Comparison of ENCODE assay signal across 11 cellular contexts in the genomic region with DNA sequence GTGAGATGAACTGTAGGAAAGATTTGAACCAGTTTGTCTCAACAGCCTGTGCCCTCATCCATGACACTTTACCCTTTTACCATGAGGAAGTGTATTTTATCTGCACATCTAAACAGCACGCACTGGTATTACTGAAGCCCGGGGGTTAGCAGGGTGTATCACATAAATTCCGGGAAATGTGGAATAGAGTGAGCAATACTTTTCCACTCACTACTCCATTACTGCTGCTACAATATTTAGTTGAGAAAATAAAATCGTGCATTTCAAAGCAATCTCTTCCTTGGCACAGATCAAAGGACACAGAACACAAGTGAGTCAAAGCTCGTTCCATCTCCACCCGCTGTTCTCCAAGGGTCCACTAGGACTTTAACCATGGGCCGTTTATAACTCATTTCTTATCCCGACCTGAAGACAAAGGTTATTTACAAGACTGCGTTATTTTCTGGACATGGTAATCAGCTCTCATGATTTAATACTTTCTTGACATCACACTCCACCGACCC. TPM values are rescaled to one million over a fixed set of nuclear protein-coding genes. Genes with fewer than 3 reads are reported as not detected.
A peak's percentile ranks its signal among the peaks of the same experiment; 100 is the strongest.
DNase-seq lines count a peak whose midpoint lies in the region; ATAC-seq, FAIRE-seq and TF ChIP-seq lines count a peak whose summit lies in the region.
"Had no signal": no experiment of that assay in that cellular context is flagged by ENCODE, and none has a peak within 500 bp of the region (broad histone marks: within the 10 kb centered on the region; RNA-seq: fewer than 3 reads in every experiment).

No MANE protein-coding gene starts in this region.

- no peaks in the 10 kb centered on the region for H3K9me3 ChIP-seq in keratinocyte (ENCODE audit: control insufficient read depth, low read depth, low read length)
- H3K9me3 ChIP-seq in thyroid gland: no peaks in the 10 kb centered on the region

- peak; percentile 43 for FAIRE-seq in keratinocyte (lab: Jason Lieb, UNC)
- FAIRE-seq: colon had no signal

- H3K4me3 Mint-ChIP-seq in activated naive CD4-positive, alpha-beta T cell treated with anti-CD3 and anti-CD28 coated beads for 36 hours: peak overlapping the region; percentile 67
- peak overlapping the region; percentile 89 for H3K4me3 Mint-ChIP-seq in activated T-helper 17 cell treated with anti-CD3 and anti-CD28 coated beads, Interleukin-2, amount 50 U/mL, for 72 hours

- peaks cover 2 to 12% of the 10 kb centered on the region in 2 experiments for H3K36me3 ChIP-seq in keratinocyte (ENCODE audit: control insufficient read depth in 2 of 2, extremely low read depth in 1 of 2, insufficient read depth in 2 of 2, low read length in 2 of 2)
- no peaks in the 10 kb centered on the region for H3K36me3 ChIP-seq in thyroid gland

- peak; percentile 14 for ATAC-seq in activated T-helper 17 cell treated with anti-CD3 and anti-CD28 coated beads, Interleukin-2, amount 50 U/mL, for 72 hours (replicated peaks)
- no peak for ATAC-seq in esophagus mucosa

- H2AFZ ChIP-seq in keratinocyte (ENCODE audit: control insufficient read depth, low read length): no peak overlapping the region

- TF ChIP-seq CTCF in keratinocyte (optimal IDR thresholded peaks at IDR 0.05 in 1 of 3, IDR thresholded peaks at IDR 0.05 in 1 of 3, conservative IDR thresholded peaks at IDR 0.05 in 1 of 3; ENCODE audit: extremely low read depth in 1 of 3, insufficient read depth in 2 of 3, low read length in 3 of 3): peak in 1 of 3 experiments; percentile 7
- peak in 2 of 6 experiments; percentile 14 to 34 for TF ChIP-seq CTCF in thyroid gland (IDR thresholded peaks at IDR 0.05)
- TF ChIP-seq CTCF in GM20000 (IDR thresholded peaks at IDR 0.05; ENCODE audit: extremely low read depth, missing control alignments): no peak

- TF ChIP-seq POLR2A in thyroid gland (IDR thresholded peaks at IDR 0.05): no peak

- peaks cover 99% of the 10 kb centered on the region for H3K79me2 ChIP-seq in keratinocyte (ENCODE audit: control insufficient read depth, insufficient read depth, low read length)

- peaks cover 98% of the 10 kb centered on the region for H3K4me1 Mint-ChIP-seq in activated naive CD4-positive, alpha-beta T cell treated with anti-CD3 and anti-CD28 coated beads for 36 hours (ENCODE audit: low read depth)
- H3K4me1 Mint-ChIP-seq in activated T-helper 17 cell treated with anti-CD3 and anti-CD28 coated beads, Interleukin-2, amount 50 U/mL, for 72 hours: peaks cover 70% of the 10 kb centered on the region

- H3K27me3 Mint-ChIP-seq in activated naive CD4-positive, alpha-beta T cell treated with anti-CD3 and anti-CD28 coated beads for 36 hours (ENCODE audit: low read depth): no peaks in the 10 kb centered on the region
- H3K27me3 Mint-ChIP-seq in activated T-helper 17 cell treated with anti-CD3 and anti-CD28 coated beads, Interleukin-2, amount 50 U/mL, for 72 hours: no peaks in the 10 kb centered on the region

- peaks cover 24% of the 10 kb centered on the region for H3K4me1 ChIP-seq in keratinocyte (ENCODE audit: control insufficient read depth, extremely low read depth, insufficient read depth, low read length)
- H3K4me1 ChIP-seq in thyroid gland: peaks cover 66 to 82% of the 10 kb centered on the region in 2 donors

- no peaks in the 10 kb centered on the region for H3K9me3 Mint-ChIP-seq in activated naive CD4-positive, alpha-beta T cell treated with anti-CD3 and anti-CD28 coated beads for 36 hours
- no peaks in the 10 kb centered on the region for H3K9me3 Mint-ChIP-seq in activated T-helper 17 cell treated with anti-CD3 and anti-CD28 coated beads, Interleukin-2, amount 50 U/mL, for 72 hours

- H3K27ac Mint-ChIP-seq in activated naive CD4-positive, alpha-beta T cell treated with anti-CD3 and anti-CD28 coated beads for 36 hours: no peak overlapping the region
- H3K27ac Mint-ChIP-seq in activated T-helper 17 cell treated with anti-CD3 and anti-CD28 coated beads, Interleukin-2, amount 50 U/mL, for 72 hours: peak overlapping the region; percentile 93

- CTCF ChIA-PET in activated naive CD4-positive, alpha-beta T cell treated with anti-CD3 and anti-CD28 coated beads for 36 hours (lab: Charles Lee): interaction anchor here (1.9 to 2.1 kb wide), 3 partner anchors 10 to 112 kb away, joined by 4 to 6 read pairs (median 5); no protein-coding TSS in a partner anchor

- intact Hi-C loops in activated naive CD4-positive, alpha-beta T cell treated with anti-CD3 and anti-CD28 coated beads for 36 hours (cut with micrococcal nuclease): loop anchor here (2.0 kb wide), 2 partner anchors 65 to 111 kb away; no protein-coding TSS in a partner anchor
- intact Hi-C loops in thyroid gland (cut with DNase I): no loop called here

- H3K9me1 ChIP-seq in keratinocyte (ENCODE audit: control insufficient read depth, extremely low read depth, insufficient read depth, low read length): no peaks in the 10 kb centered on the region

- no peak overlapping the region for H3K4me2 ChIP-seq in keratinocyte (ENCODE audit: control insufficient read depth, extremely low read depth, insufficient read depth, low read depth, low read length)

- no peak for DNase-seq in activated naive CD4-positive, alpha-beta T cell treated with anti-CD3 and anti-CD28 coated beads for 36 hours
- DNase-seq in activated naive CD4-positive, alpha-beta T cell treated with anti-CD3 and anti-CD28 coated beads, Interleukin-2, amount 50 U/mL, for 16 hours: no peak
- no peak for DNase-seq in keratinocyte (ENCODE audit: low read depth, low spot score)
- no peak for DNase-seq in thyroid gland
- DNase-seq in GM20000 (ENCODE audit: low spot score): no peak
- no peak for DNase-seq in NCI-H82 (lab: John Stamatoyannopoulos, UW)
- DNase-seq: NCI-H2227 treated with DMSO at 0.1 percent for 48 hours, occipital lobe had no signal

- H3K27ac ChIP-seq in keratinocyte (ENCODE audit: control insufficient read depth, insufficient read depth, low read length): no peak overlapping the region
- H3K27ac ChIP-seq in thyroid gland: peak overlapping the region; percentile 79 to 92 (median 84)

- peaks cover 25% of the 10 kb centered on the region for H4K20me1 ChIP-seq in keratinocyte (ENCODE audit: control insufficient read depth, extremely low read depth, insufficient read depth, low read length)

- H3K4me3 ChIP-seq in keratinocyte (ENCODE audit: control insufficient read depth in 2 of 3, extremely low read depth in 1 of 3, insufficient read depth in 2 of 3, low read depth in 1 of 3, low read length in 3 of 3) (no peak overlapping the region), thyroid gland (replicated peaks in 1 of 3) (no peak overlapping the region)

- H3K27me3 ChIP-seq in keratinocyte (ENCODE audit: control insufficient read depth, extremely low read depth, insufficient read depth, low read length) (no peaks in the 10 kb centered on the region), thyroid gland (no peaks in the 10 kb centered on the region)

- WGBS in thyroid gland, 2 donors: 60 to 66% methylated on average over 10 of the region's 10 CpGs

- dilution Hi-C loops in keratinocyte (cut with MboI; ENCODE audit: extremely low pct_ligation_motif_present, low sequenced_read_pairs): no loop called here

- H3K36me3 Mint-ChIP-seq in activated naive CD4-positive, alpha-beta T cell treated with anti-CD3 and anti-CD28 coated beads for 36 hours (ENCODE audit: low read depth): peaks cover 10% of the 10 kb centered on the region
- peaks cover 99% of the 10 kb centered on the region for H3K36me3 Mint-ChIP-seq in activated T-helper 17 cell treated with anti-CD3 and anti-CD28 coated beads, Interleukin-2, amount 50 U/mL, for 72 hours (ENCODE audit: low read depth)

- no peak overlapping the region for H3K9ac ChIP-seq in keratinocyte (ENCODE audit: control insufficient read depth, extremely low read depth, insufficient read depth, low read length)

RNA-seq across cellular contexts. Expression of gene STK24, which starts 35.2 kb away (rescaled TPM):
- total RNA-seq in activated naive CD4-positive, alpha-beta T cell treated with anti-CD3 and anti-CD28 coated beads for 36 hours: 10 to 100 TPM; 95.5 to 96.7 TPM
- total RNA-seq in activated T-helper 17 cell treated with anti-CD3 and anti-CD28 coated beads, Interleukin-2, amount 50 U/mL, for 72 hours: 100 to 1,000 TPM; 212 to 231 TPM
- polyA plus RNA-seq in keratinocyte: 39.4 to 119 TPM (median 81.6 TPM) in 3 replicates
- 640 TPM for polyA plus RNA-seq in keratinocyte (2011; ENCODE audit: low read depth)
- 89.3 and 151 TPM in 2 replicates for polyA plus RNA-seq in keratinocyte (2011; cell fraction: cytosol; rRNA removed)
- polyA plus RNA-seq in keratinocyte (2011; cell fraction: nucleus; rRNA removed): 67.3 and 81.6 TPM in 2 replicates
- 113 and 203 TPM in 2 replicates for polyA plus RNA-seq in keratinocyte (2012; ENCODE audit: low replicate concordance)
- polyA minus RNA-seq in keratinocyte: 32.9 to 61.3 TPM (median 61.3 TPM) in 3 replicates
- 32.8 TPM for polyA minus RNA-seq in keratinocyte (2011; cell fraction: cytosol; rRNA and poly(A)+ RNA removed)
- 22.1 and 45.6 TPM in 2 replicates for polyA minus RNA-seq in keratinocyte (2011; cell fraction: nucleus; rRNA and poly(A)+ RNA removed)
- total RNA-seq in thyroid gland (100 to 1,000 TPM in 1 of 4 donors, 10 to 100 TPM in 3; 74.5 to 102 (median 90.7) TPM), esophagus mucosa (139 TPM)
